Comparison of ENCODE assay signal across 12 cellular contexts in the genomic region with DNA sequence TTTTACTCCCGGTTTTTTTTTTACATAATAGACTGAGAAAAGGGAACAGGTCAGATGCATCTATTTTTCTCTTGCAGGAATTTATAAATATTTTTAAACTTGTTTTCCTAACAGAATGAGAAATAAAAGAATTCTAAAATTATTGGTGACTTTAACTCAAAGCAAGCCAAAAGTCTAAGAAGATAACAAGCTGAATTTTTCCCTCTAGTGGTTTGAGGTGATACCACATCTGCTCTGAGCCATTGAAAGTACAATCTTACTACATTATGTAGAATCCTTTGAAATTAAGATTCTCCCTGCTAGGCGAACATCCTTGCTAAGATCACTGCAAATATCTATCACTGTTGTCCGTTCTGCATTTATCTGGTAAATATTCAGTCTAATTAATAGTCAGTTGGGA. TPM values are rescaled to one million over a fixed set of nuclear protein-coding genes. Genes with fewer than 3 reads are reported as not detected.
DNase-seq lines count a peak whose midpoint lies in the region; TF ChIP-seq lines count a peak whose summit lies in the region.
"Had no signal": no experiment of that assay in that cellular context is flagged by ENCODE, and none has a peak within 500 bp of the region (broad histone marks: within the 10 kb centered on the region; RNA-seq: fewer than 3 reads in every experiment).

No MANE protein-coding gene starts in this region.

- H3K4me3 ChIP-seq in AG10803 (ENCODE audit: low read length) (no peak overlapping the region), SJCRH30 (no peak overlapping the region)
- H3K4me3 ChIP-seq: MG63 had no signal

- H3K4me3 Mint-ChIP-seq in HFFc6 (no peak overlapping the region), brain (no peak overlapping the region)
- no peak overlapping the region for H3K4me3 Mint-ChIP-seq in activated T-helper 2 cell treated with anti-CD3 and anti-CD28 coated beads, Interferon-gamma antibody, Interleukin-2, Interleukin-4, amounts not matched to agents 10 μg/mL and 5 μg/mL and 100 μg/mL, durations not matched to agents 14 hours and 24 hours and 36 hours (ENCODE audit: low read depth)
- H3K4me3 Mint-ChIP-seq in activated T-cell treated with anti-CD3 and anti-CD28 coated beads, Interleukin-2, amount 50 U/mL, for 24 hours, result no peak overlapping the region
- H3K4me3 Mint-ChIP-seq: activated naive CD4-positive, alpha-beta T cell treated with anti-CD3 and anti-CD28 coated beads for 36 hours had no signal

- no peak for DNase-seq in AG10803 (ENCODE audit: low read depth)
- no peak for DNase-seq in HFFc6
- DNase-seq in iris pigment epithelial cell (ENCODE audit: low read depth), result peak; percentile 24
- DNase-seq in SJCRH30, result no peak
- DNase-seq in KG1 (lab: John Stamatoyannopoulos, UW), result no peak
- no peak for DNase-seq in activated T-helper 2 cell treated with anti-CD3 and anti-CD28 coated beads, Interferon-gamma antibody, Interleukin-2, Interleukin-4, amounts not matched to agents 10 μg/mL and 5 μg/mL and 100 μg/mL, durations not matched to agents 14 hours and 24 hours and 36 hours (ENCODE audit: low spot score)
- DNase-seq in activated T-cell treated with anti-CD3 and anti-CD28 coated beads, Interleukin-2, amount 50 U/mL, for 24 hours, result no peak
- DNase-seq: activated CD4-positive, alpha-beta T cell treated with anti-CD3 and anti-CD28 coated beads, Interleukin-2, amount 50 U/mL, for 1 hour; activated naive CD4-positive, alpha-beta T cell treated with anti-CD3 and anti-CD28 coated beads for 36 hours; MG63; NCI-H524 had no signal

- H3K4me1 Mint-ChIP-seq in HFFc6 (ENCODE audit: low read depth) (peaks cover 11% of the 10 kb centered on the region), brain (peaks cover 10% of the 10 kb centered on the region)
- H3K4me1 Mint-ChIP-seq in activated T-helper 2 cell treated with anti-CD3 and anti-CD28 coated beads, Interferon-gamma antibody, Interleukin-2, Interleukin-4, amounts not matched to agents 10 μg/mL and 5 μg/mL and 100 μg/mL, durations not matched to agents 14 hours and 24 hours and 36 hours (ENCODE audit: low read depth), result no peaks in the 10 kb centered on the region
- H3K4me1 Mint-ChIP-seq in activated T-cell treated with anti-CD3 and anti-CD28 coated beads, Interleukin-2, amount 50 U/mL, for 24 hours (ENCODE audit: low read depth), result no peaks in the 10 kb centered on the region

- H3K36me3 Mint-ChIP-seq in HFFc6 (ENCODE audit: low read depth) (peaks cover 6% of the 10 kb centered on the region; the same call in 1 of the 2 replicates), brain (no peaks in the 10 kb centered on the region)
- H3K36me3 Mint-ChIP-seq in activated T-helper 2 cell treated with anti-CD3 and anti-CD28 coated beads, Interferon-gamma antibody, Interleukin-2, Interleukin-4, amounts not matched to agents 10 μg/mL and 5 μg/mL and 100 μg/mL, durations not matched to agents 14 hours and 24 hours and 36 hours (ENCODE audit: low read depth), result no peaks in the 10 kb centered on the region
- no peaks in the 10 kb centered on the region for H3K36me3 Mint-ChIP-seq in activated T-cell treated with anti-CD3 and anti-CD28 coated beads, Interleukin-2, amount 50 U/mL, for 24 hours (ENCODE audit: low read depth)

- no peaks in the 10 kb centered on the region for H3K9me3 ChIP-seq in SJCRH30 (replicated peaks)
- H3K9me3 ChIP-seq: MG63 had no signal

- H3K27ac Mint-ChIP-seq in HFFc6, result no peak overlapping the region
- no peak overlapping the region for H3K27ac Mint-ChIP-seq in brain
- H3K27ac Mint-ChIP-seq in activated T-helper 2 cell treated with anti-CD3 and anti-CD28 coated beads, Interferon-gamma antibody, Interleukin-2, Interleukin-4, amounts not matched to agents 10 μg/mL and 5 μg/mL and 100 μg/mL, durations not matched to agents 14 hours and 24 hours and 36 hours, result no peak overlapping the region
- no peak overlapping the region for H3K27ac Mint-ChIP-seq in activated T-cell treated with anti-CD3 and anti-CD28 coated beads, Interleukin-2, amount 50 U/mL, for 24 hours
- H3K27ac Mint-ChIP-seq: activated naive CD4-positive, alpha-beta T cell treated with anti-CD3 and anti-CD28 coated beads for 36 hours had no signal

- no peaks in the 10 kb centered on the region for H3K27me3 ChIP-seq in SJCRH30
- H3K27me3 ChIP-seq: MG63 had no signal

- no peaks in the 10 kb centered on the region; the same call in 1 of the 2 replicates for H3K27me3 Mint-ChIP-seq in HFFc6 (ENCODE audit: insufficient read depth)
- H3K27me3 Mint-ChIP-seq in brain, result peaks cover 6% of the 10 kb centered on the region
- peaks cover 6% of the 10 kb centered on the region for H3K27me3 Mint-ChIP-seq in activated T-helper 2 cell treated with anti-CD3 and anti-CD28 coated beads, Interferon-gamma antibody, Interleukin-2, Interleukin-4, amounts not matched to agents 10 μg/mL and 5 μg/mL and 100 μg/mL, durations not matched to agents 14 hours and 24 hours and 36 hours (ENCODE audit: low read depth)
- peaks cover 41% of the 10 kb centered on the region for H3K27me3 Mint-ChIP-seq in activated T-cell treated with anti-CD3 and anti-CD28 coated beads, Interleukin-2, amount 50 U/mL, for 24 hours

- H3K27ac ChIP-seq in SJCRH30, result no peak overlapping the region

- H3K9me3 Mint-ChIP-seq in HFFc6, result peaks cover 5% of the 10 kb centered on the region
- H3K9me3 Mint-ChIP-seq in brain, result peaks cover 5 to 22% (median 11%) of the 10 kb centered on the region in 5 experiments
- no peaks in the 10 kb centered on the region for H3K9me3 Mint-ChIP-seq in activated T-helper 2 cell treated with anti-CD3 and anti-CD28 coated beads, Interferon-gamma antibody, Interleukin-2, Interleukin-4, amounts not matched to agents 10 μg/mL and 5 μg/mL and 100 μg/mL, durations not matched to agents 14 hours and 24 hours and 36 hours
- H3K9me3 Mint-ChIP-seq in activated T-cell treated with anti-CD3 and anti-CD28 coated beads, Interleukin-2, amount 50 U/mL, for 24 hours, result peaks cover 6% of the 10 kb centered on the region

- intact Hi-C loops in activated T-helper 2 cell treated with anti-CD3 and anti-CD28 coated beads, Interferon-gamma antibody, Interleukin-2, Interleukin-4, amounts not matched to agents 10 μg/mL and 5 μg/mL and 100 μg/mL, durations not matched to agents 14 hours and 24 hours and 36 hours (cut with micrococcal nuclease), result no loop called here

- no peaks in the 10 kb centered on the region for H3K4me1 ChIP-seq in SJCRH30

- H3K36me3 ChIP-seq in SJCRH30, result no peaks in the 10 kb centered on the region
- H3K36me3 ChIP-seq: MG63 had no signal

- TF ChIP-seq CTCF in AG10803 (conservative IDR thresholded peaks at IDR 0.05; ENCODE audit: low read length) (peak; percentile 72), HFFc6 (IDR thresholded peaks at IDR 0.05) (peak; percentile 82), brain (conservative IDR thresholded peaks at IDR 0.05) (peak; percentile 21 to 44)

RNA-seq across cellular contexts. Expression of a gene that starts 10.7 kb away (rescaled TPM):
- total RNA-seq in HFFc6 (2021; fragmentation: NEBNext Ultra II Directional; extraction: Animal tissue kit (Norgen Biotek cat#: 25700)), result under 1 TPM in 3 of 6 experiments, not detected in 3; 0.11 to 0.15 (median 0.14) TPM
- polyA plus RNA-seq in brain (ENCODE audit: insufficient read depth, low read depth, low replicate concordance), result 4.0 TPM
- total RNA-seq in SJCRH30 (2014; rRNA removed; shearing (Covaris generic)), result not detected in 2 replicates
- not detected in 2 replicates for total RNA-seq in activated T-helper 2 cell treated with anti-CD3 and anti-CD28 coated beads, Interferon-gamma antibody, Interleukin-2, Interleukin-4, amounts not matched to agents 10 μg/mL and 5 μg/mL and 100 μg/mL, durations not matched to agents 14 hours and 24 hours and 36 hours
- total RNA-seq: activated naive CD4-positive, alpha-beta T cell treated with anti-CD3 and anti-CD28 coated beads for 36 hours had no signal
